Comparison of ENCODE assay signal across 16 cellular contexts in the genomic region with DNA sequence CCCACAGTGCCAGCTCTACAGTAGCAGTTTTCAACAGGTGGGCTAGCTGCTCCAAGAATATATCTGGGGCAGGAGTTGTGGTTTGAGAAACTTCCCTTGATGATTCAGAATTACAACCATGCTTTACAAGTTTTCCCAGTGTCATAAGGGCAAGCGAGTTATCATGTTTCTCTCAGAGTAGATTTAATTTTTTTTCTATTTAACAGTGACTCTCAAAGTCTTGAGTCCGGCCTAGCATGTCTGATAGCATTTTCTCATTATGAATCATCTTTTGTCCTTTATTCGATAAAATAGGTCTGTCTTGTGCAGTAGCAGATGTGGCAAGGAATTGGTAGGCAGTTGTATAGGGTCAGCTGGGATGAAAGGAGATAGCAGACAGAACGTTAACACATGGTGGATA.
DNase-seq lines count a peak whose midpoint lies in the region; ATAC-seq lines count a peak whose summit lies in the region.
"Had no signal": no experiment of that assay in that cellular context is flagged by ENCODE, and none has a peak within 500 bp of the region (broad histone marks: within the 10 kb centered on the region; RNA-seq: fewer than 3 reads in every experiment).

No MANE protein-coding gene starts in this region.

- ATAC-seq in HG02884 (IDR thresholded peaks at IDR 0.05; ENCODE audit: unreplicated experiment), result no peak
- ATAC-seq: left ventricle myocardium superior had no signal

- DNase-seq in AG20443 (ENCODE audit: low spot score), result peak; percentile 1
- DNase-seq in HT-29 (ENCODE audit: low spot score), result peak; percentile 1
- DNase-seq in amniotic epithelial cell (ENCODE audit: low read depth), result peak; percentile 24
- DNase-seq in iris pigment epithelial cell (ENCODE audit: low read depth), result peak; percentile 66
- DNase-seq in stimulated activated CD8-positive, alpha-beta memory T cell treated with anti-CD3 and anti-CD28 coated beads, Interleukin-4, amount 100 ng/mL, for 48 hours, result no peak
- no peak for DNase-seq in activated CD4-positive, alpha-beta T cell treated with anti-CD3 and anti-CD28 coated beads for 48 hours
- DNase-seq in GM19240 (ENCODE audit: insufficient read length, low spot score), result no peak
- DNase-seq: CD4-positive, CD25-positive, alpha-beta regulatory T cell; DMS153; left ventricle myocardium superior; NCI-H1417 treated with DMSO at 0.1 percent for 48 hours; NCI-H526 treated with DMSO at 0.1 percent for 48 hours; nucleus accumbens; substantia nigra; T1000 had no signal

Comparison
In these comparisons a context has a peak if more than half of its experiments do, and no peak if none do; other contexts are left out.
1. DNase-seq: peak in AG20443 (single experiment), HT-29 (single experiment), amniotic epithelial cell (single experiment) and iris pigment epithelial cell (single experiment); none in stimulated activated CD8-positive, alpha-beta memory T cell treated with anti-CD3 and anti-CD28 coated beads, Interleukin-4, amount 100 ng/mL, for 48 hours (single experiment), activated CD4-positive, alpha-beta T cell treated with anti-CD3 and anti-CD28 coated beads for 48 hours (single experiment) and GM19240 (single experiment).